ENCODE assay signal across 1 cellular context in genomic region chr7:40186586-40186985, GRCh38.
TF ChIP-seq lines count a peak whose summit lies in the region.

No MANE protein-coding gene starts in this region.

TF ChIP-seq in H1, 55 proteins besides CTCF, POLR2A, EP300 and RAD21:
- peak; percentile 49; the same call in 1 of the 2 replicates for TF ChIP-seq TEAD4 (IDR thresholded peaks at IDR 0.05; ENCODE audit: low read depth, low read length)
- TF ChIP-seq BRCA1 (IDR thresholded peaks at IDR 0.05; ENCODE audit: low read depth, low read length) = no peak
TF ChIP-seq in H1: peak in this region for 1.
